8 cellular contexts compared by ENCODE assay signal in genomic region chr17:1720856-1721386, GRCh38. TPM values are rescaled to one million over a fixed set of nuclear protein-coding genes. Genes with fewer than 3 reads are reported as not detected.
DNase-seq lines count a peak whose midpoint lies in the region; ATAC-seq and TF ChIP-seq lines count a peak whose summit lies in the region.

No MANE protein-coding gene starts in this region.

- H3K36me3 ChIP-seq in neutrophil = no peaks in the 10 kb centered on the region

- peak; percentile 34 for DNase-seq in SIG-M5 treated with dmso at 0.1 percent for 504 hours (lab: John Stamatoyannopoulos, UW; ENCODE audit: unreplicated experiment)
- no peak for DNase-seq in SIG-M5 (lab: John Stamatoyannopoulos, UW)
- DNase-seq in NCI-H69 (lab: John Stamatoyannopoulos, UW) = peak; percentile 50
- peak; percentile 74 for DNase-seq in activated CD8-positive, alpha-beta memory T cell treated with anti-CD3 and anti-CD28 coated beads, Interleukin-2, amount 50 U/mL, for 4 hours
- peak; percentile 71 for DNase-seq in epithelial cell of esophagus (ENCODE audit: low read depth)
- DNase-seq in ureter (ENCODE audit: low spot score) = peak; percentile 76

- no peak overlapping the region for H3K4me3 ChIP-seq in epithelial cell of esophagus (ENCODE audit: low read length)
- no peak overlapping the region for H3K4me3 ChIP-seq in neutrophil (ENCODE audit: low read depth in 1 of 2, low read length in 1 of 2)

- H3K27ac ChIP-seq in neutrophil = no peak overlapping the region

- H3K9me3 ChIP-seq in neutrophil = no peaks in the 10 kb centered on the region

- H3K27me3 ChIP-seq in neutrophil = no peaks in the 10 kb centered on the region

- H3K4me1 ChIP-seq in neutrophil (ENCODE audit: control insufficient read depth in 1 of 2, insufficient read depth in 1 of 2, low read depth in 1 of 2, low read length in 1 of 2) = peaks cover 37 to 40% of the 10 kb centered on the region in 2 experiments

- no peak for ATAC-seq in GM18519 (IDR thresholded peaks at IDR 0.05; ENCODE audit: low FRiP score, unreplicated experiment)

- TF ChIP-seq CTCF in epithelial cell of esophagus (IDR thresholded peaks at IDR 0.05; ENCODE audit: insufficient read depth, low read depth, low read length, missing control alignments) (peak; percentile 99), neutrophil (IDR thresholded peaks at IDR 0.05) (peak; percentile 95)

RNA-seq across cellular contexts. Expression of gene WDR81, which starts 3.6 kb away (rescaled TPM):
- total RNA-seq in ureter = 29.5 TPM

RNA-seq across cellular contexts. Expression of gene TLCD2, which starts 10.7 kb away (rescaled TPM):
- 9.2 TPM for total RNA-seq in ureter

RNA-seq across cellular contexts. Expression of gene SERPINF2, which starts 21.8 kb away (rescaled TPM):
- 7.1 TPM for total RNA-seq in ureter

RNA-seq across cellular contexts. Expression of gene PRPF8, which starts 36.3 kb away (rescaled TPM):
- total RNA-seq in ureter = 396 TPM

RNA-seq across cellular contexts. Expression of gene SERPINF1, which starts 40.9 kb away (rescaled TPM):
- 238 TPM for total RNA-seq in ureter
